Comparison of ENCODE assay signal across 13 cellular contexts in genomic region chr1:88867743-88868521, GRCh38. TPM values are rescaled to one million over a fixed set of nuclear protein-coding genes. Genes with fewer than 3 reads are reported as not detected.
A peak's percentile ranks its signal among the peaks of the same experiment; 100 is the strongest.
DNase-seq lines count a peak whose midpoint lies in the region; ATAC-seq and TF ChIP-seq lines count a peak whose summit lies in the region.
"Had no signal": no experiment of that assay in that cellular context is flagged by ENCODE, and none has a peak within 500 bp of the region (broad histone marks: within the 10 kb centered on the region; RNA-seq: fewer than 3 reads in every experiment).

No MANE protein-coding gene starts in this region.

- H3K4me3 ChIP-seq in CD8-positive, alpha-beta T cell (ENCODE audit: low read depth, low read length) = no peak overlapping the region
- no peak overlapping the region for H3K4me3 ChIP-seq in neuronal stem cell (ENCODE audit: low read length in 2 of 2)
- H3K4me3 ChIP-seq: ovary had no signal

- H3K36me3 Mint-ChIP-seq in CD8-positive, alpha-beta T cell = peaks cover 35% of the 10 kb centered on the region
- peaks cover 4 to 40% (median 6%) of the 10 kb centered on the region in 3 donors for H3K36me3 Mint-ChIP-seq in naive thymus-derived CD8-positive, alpha-beta T cell

- peaks cover 60% of the 10 kb centered on the region for H3K4me1 Mint-ChIP-seq in CD8-positive, alpha-beta T cell (ENCODE audit: low read depth)
- peaks cover 22 to 77% (median 57%) of the 10 kb centered on the region in 4 donors for H3K4me1 Mint-ChIP-seq in naive thymus-derived CD8-positive, alpha-beta T cell

- H2AFZ ChIP-seq in neuronal stem cell (ENCODE audit: low read length) = no peak overlapping the region

- no peak overlapping the region for H3K18ac ChIP-seq in neuronal stem cell (ENCODE audit: low read length)

- H3K27ac Mint-ChIP-seq in CD8-positive, alpha-beta T cell = peak overlapping the region; percentile 42
- H3K27ac Mint-ChIP-seq in naive thymus-derived CD8-positive, alpha-beta T cell = peak overlapping the region; percentile 4 to 83 (median 49)
- H3K27ac Mint-ChIP-seq: type B pancreatic cell had no signal

- 100% methylated on average over 1 of the region's 6 CpGs; no CpG with 5 or more reads in 1 of the 2 donors for WGBS in neuronal stem cell (ENCODE audit: extremely low coverage in 2 of 2, insufficient read length in 2 of 2, insufficient replicate concordance in 1 of 2), 2 donors

- no peak overlapping the region for H4K8ac ChIP-seq in neuronal stem cell (ENCODE audit: low read depth, low read length)

- H3K27me3 ChIP-seq in CD8-positive, alpha-beta T cell (ENCODE audit: insufficient read depth, low read length) = no peaks in the 10 kb centered on the region
- no peaks in the 10 kb centered on the region for H3K27me3 ChIP-seq in neuronal stem cell (ENCODE audit: control insufficient read depth in 3 of 3, insufficient read depth in 3 of 3, low read depth in 1 of 3, low read length in 3 of 3)
- H3K27me3 ChIP-seq: ovary had no signal

- H3K27ac ChIP-seq in CD8-positive, alpha-beta T cell (ENCODE audit: low read depth, low read length) = no peak overlapping the region
- no peak overlapping the region for H3K27ac ChIP-seq in neuronal stem cell (replicated peaks; ENCODE audit: low read length)
- H3K27ac ChIP-seq: ovary had no signal

- H2BK15ac ChIP-seq in neuronal stem cell (ENCODE audit: low read length) = no peak overlapping the region

- H3K79me1 ChIP-seq in neuronal stem cell (ENCODE audit: low read depth, low read length) = peaks cover 1% of the 10 kb centered on the region

- no peak overlapping the region for H2BK5ac ChIP-seq in neuronal stem cell (ENCODE audit: low read length)

- TF ChIP-seq CTCF in CD8-positive, alpha-beta T cell (IDR thresholded peaks at IDR 0.05) = no peak

- H3K4me3 Mint-ChIP-seq in CD8-positive, alpha-beta T cell = peak overlapping the region; percentile 24
- peak overlapping the region in 6 of 10 donors; percentile 8 to 56 (median 25) for H3K4me3 Mint-ChIP-seq in naive thymus-derived CD8-positive, alpha-beta T cell
- H3K4me3 Mint-ChIP-seq: type B pancreatic cell had no signal

- H3K9me3 Mint-ChIP-seq in CD8-positive, alpha-beta T cell = no peaks in the 10 kb centered on the region
- no peaks in the 10 kb centered on the region for H3K9me3 Mint-ChIP-seq in naive thymus-derived CD8-positive, alpha-beta T cell
- H3K9me3 Mint-ChIP-seq: type B pancreatic cell had no signal

- H3K23ac ChIP-seq in neuronal stem cell (ENCODE audit: low read depth, low read length, poor library complexity) = no peak overlapping the region

- H2BK12ac ChIP-seq in neuronal stem cell (ENCODE audit: low read length) = no peak overlapping the region

- H3K27me3 Mint-ChIP-seq in CD8-positive, alpha-beta T cell (ENCODE audit: low read depth) = no peaks in the 10 kb centered on the region
- H3K27me3 Mint-ChIP-seq in naive thymus-derived CD8-positive, alpha-beta T cell = no peaks in the 10 kb centered on the region
- H3K27me3 Mint-ChIP-seq: type B pancreatic cell had no signal

- DNase-seq in CD8-positive, alpha-beta T cell = no peak
- DNase-seq in astrocyte of the hippocampus (ENCODE audit: low read depth, low spot score) = peak; percentile 74
- no peak for DNase-seq in naive thymus-derived CD8-positive, alpha-beta T cell
- DNase-seq in neuronal stem cell (ENCODE audit: low spot score) = no peak
- DNase-seq in NCI-H1417 (lab: John Stamatoyannopoulos, UW) = no peak
- DNase-seq in activated CD4-positive, alpha-beta T cell treated with anti-CD3 and anti-CD28 coated beads for 48 hours = no peak
- DNase-seq: effector memory CD4-positive, alpha-beta T cell; GOT3; MM.1S; ovary had no signal

- H3K4me2 ChIP-seq in neuronal stem cell (ENCODE audit: insufficient read depth, low read length, poor library complexity, severe bottlenecking) = no peak overlapping the region

- H2AK5ac ChIP-seq in neuronal stem cell (ENCODE audit: low read depth, low read length) = no peak overlapping the region

- no peak for ATAC-seq in CD8-positive, alpha-beta T cell
- ATAC-seq in HG02610 (IDR thresholded peaks at IDR 0.05; ENCODE audit: unreplicated experiment) = peak; percentile 39
- peak in 1 of 2 donors; percentile 31 for ATAC-seq in naive thymus-derived CD8-positive, alpha-beta T cell
- no peak for ATAC-seq in HG03571 (IDR thresholded peaks at IDR 0.05; ENCODE audit: unreplicated experiment)

- no peak overlapping the region for H3K4ac ChIP-seq in neuronal stem cell (ENCODE audit: low read length)

- peaks cover 14% of the 10 kb centered on the region for H3K36me3 ChIP-seq in CD8-positive, alpha-beta T cell (ENCODE audit: insufficient read depth, low read length)
- H3K36me3 ChIP-seq in neuronal stem cell (replicated peaks in 1 of 2; ENCODE audit: control insufficient read depth in 2 of 2, insufficient read depth in 2 of 2, low read length in 2 of 2) = peaks cover 4 to 16% of the 10 kb centered on the region in 2 donors
- H3K36me3 ChIP-seq: ovary had no signal

- no peak overlapping the region for H2BK120ac ChIP-seq in neuronal stem cell (ENCODE audit: low read depth, low read length)

- H3K4me1 ChIP-seq in CD8-positive, alpha-beta T cell (ENCODE audit: insufficient read depth, low read length) = peaks cover 24% of the 10 kb centered on the region
- no peaks in the 10 kb centered on the region for H3K4me1 ChIP-seq in neuronal stem cell (ENCODE audit: control insufficient read depth in 2 of 2, insufficient read depth in 1 of 2, low read depth in 1 of 2, low read length in 2 of 2)

- H4K91ac ChIP-seq in neuronal stem cell (ENCODE audit: low read depth, low read length, poor library complexity) = no peak overlapping the region

- no peak overlapping the region for H3K14ac ChIP-seq in neuronal stem cell (ENCODE audit: low read length)

- CTCF ChIA-PET in CD8-positive, alpha-beta T cell (lab: Charles Lee) = interaction anchor here (2.2 kb wide), 1 partner anchor 9 kb away, joined by 8 read pairs; no protein-coding TSS in a partner anchor

- intact Hi-C loops in CD8-positive, alpha-beta T cell (cut with DNase I, micrococcal nuclease) = loop anchor here in 1 of 2 experiments (1.0 kb wide), 1 partner anchor 8 kb away; no protein-coding TSS in a partner anchor

- H3K9ac ChIP-seq in neuronal stem cell (ENCODE audit: low read depth, low read length, poor library complexity) = no peak overlapping the region

- POLR2A ChIA-PET in CD8-positive, alpha-beta T cell (lab: Charles Lee) = no interaction called here
- POLR2A ChIA-PET in naive thymus-derived CD8-positive, alpha-beta T cell (lab: Charles Lee) = no interaction called here

- no peaks in the 10 kb centered on the region for H3K9me3 ChIP-seq in CD8-positive, alpha-beta T cell (ENCODE audit: low read length)
- peaks cover 0 to 1% of the 10 kb centered on the region in 2 donors for H3K9me3 ChIP-seq in neuronal stem cell (replicated peaks in 1 of 2; ENCODE audit: control insufficient read depth in 2 of 2, insufficient read depth in 1 of 2, low read depth in 1 of 2, low read length in 2 of 2)
- H3K9me3 ChIP-seq: ovary had no signal

RNA-seq across cellular contexts. Expression of gene GTF2B, which starts 23.4 kb away (rescaled TPM):
- 10 to 100 TPM; 85.4 to 91.3 TPM for total RNA-seq in CD8-positive, alpha-beta T cell
- total RNA-seq in naive thymus-derived CD8-positive, alpha-beta T cell = 10 to 100 TPM; 44.3 to 47.3 TPM
- 10 to 100 TPM; 43.1 to 56.8 (median 45.1) TPM for polyA plus RNA-seq in naive thymus-derived CD8-positive, alpha-beta T cell
- 25.1 TPM for polyA plus RNA-seq in neuronal stem cell (2013, experiment 1 of 2)
- polyA plus RNA-seq in neuronal stem cell (2013, experiment 2 of 2) = 25.7 TPM
